ENCODE assay signal across 1 cellular context in the genomic region with DNA sequence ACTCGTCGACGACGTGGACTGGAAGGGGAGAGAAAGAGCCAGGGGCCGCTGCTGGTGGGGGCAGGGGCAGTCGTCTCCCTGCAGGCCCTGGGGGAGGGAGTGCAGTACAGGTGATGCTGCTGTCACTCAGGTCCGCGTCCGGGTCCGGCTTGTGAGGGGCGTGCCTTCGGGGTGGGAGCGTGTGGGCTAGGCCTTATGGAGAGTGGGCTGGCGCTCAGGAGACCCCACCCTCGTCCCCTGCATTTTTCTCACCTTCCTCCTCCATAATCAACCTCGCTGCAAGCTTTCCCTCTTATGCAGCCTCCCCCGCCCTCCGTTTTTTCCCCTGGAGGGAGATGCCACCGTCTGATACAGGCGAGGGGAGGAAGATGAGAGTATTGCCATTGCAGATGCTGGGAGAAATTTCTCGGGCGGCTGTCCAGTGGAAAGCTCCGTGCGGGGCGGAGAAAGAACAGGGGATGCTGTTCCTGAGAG.
A peak's percentile ranks its signal among the peaks of the same experiment; 100 is the strongest.
TF ChIP-seq lines count a peak whose summit lies in the region.

No MANE protein-coding gene starts in this region.

TF ChIP-seq in K562, 482 proteins besides CTCF, POLR2A, EP300 and RAD21 (continued from another document and continues in another):
- TF ChIP-seq, protein P1, sequence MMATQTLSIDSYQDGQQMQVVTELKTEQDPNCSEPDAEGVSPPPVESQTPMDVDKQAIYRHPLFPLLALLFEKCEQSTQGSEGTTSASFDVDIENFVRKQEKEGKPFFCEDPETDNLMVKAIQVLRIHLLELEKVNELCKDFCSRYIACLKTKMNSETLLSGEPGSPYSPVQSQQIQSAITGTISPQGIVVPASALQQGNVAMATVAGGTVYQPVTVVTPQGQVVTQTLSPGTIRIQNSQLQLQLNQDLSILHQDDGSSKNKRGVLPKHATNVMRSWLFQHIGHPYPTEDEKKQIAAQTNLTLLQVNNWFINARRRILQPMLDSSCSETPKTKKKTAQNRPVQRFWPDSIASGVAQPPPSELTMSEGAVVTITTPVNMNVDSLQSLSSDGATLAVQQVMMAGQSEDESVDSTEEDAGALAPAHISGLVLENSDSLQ (IDR thresholded peaks at IDR 0.05): peak; percentile 94
- TF ChIP-seq SMARCC2 (IDR thresholded peaks at IDR 0.05; ENCODE audit: low read depth) (0 out of 2 replicates have a peak, but pooled peaks have one; percentile 14), POLR2AphosphoS5 (IDR thresholded peaks at IDR 0.05; ENCODE audit: control insufficient read depth, insufficient read depth, low read depth, low read length) (peak; percentile 67; the same call in 1 of the 2 replicates), CCNT2 (IDR thresholded peaks at IDR 0.05; ENCODE audit: borderline replicate concordance, extremely low read depth, insufficient read length, low read depth, low read length) (peak; percentile 10), KDM1A (IDR thresholded peaks at IDR 0.05) (peak; percentile 53 to 69; a peak in 3 of 4 replicates), JUN (IDR thresholded peaks at IDR 0.05; ENCODE audit: borderline replicate concordance, low read depth, low read length) (0 out of 2 replicates have a peak, but pooled peaks have one; percentile 23), JUN (CRISPR knock-in tag; IDR thresholded peaks at IDR 0.05; ENCODE audit: borderline replicate concordance) (no peak; the same call in none of the 2 replicates), GTF3C2 (IDR thresholded peaks at IDR 0.05; ENCODE audit: borderline replicate concordance, extremely low read depth, insufficient read length) (no peak), ZC3H4 (CRISPR knock-in tag; IDR thresholded peaks at IDR 0.05; ENCODE audit: borderline replicate concordance) (no peak; the same call in 1 of the 2 replicates), KAT7 (CRISPR knock-in tag; IDR thresholded peaks at IDR 0.05; ENCODE audit: borderline replicate concordance) (peak; percentile 64; the same call in 1 of the 2 replicates), DPF2 (IDR thresholded peaks at IDR 0.05) (no peak; the same call in none of the 2 replicates), HMG20B (CRISPR knock-in tag; IDR thresholded peaks at IDR 0.05) (no peak), ZNF551 (CRISPR knock-in tag; IDR thresholded peaks at IDR 0.05) (no peak), ZFX (CRISPR knock-in tag; IDR thresholded peaks at IDR 0.05) (0 out of 2 replicates have a peak, but pooled peaks have one; percentile 54), HDAC2 (IDR thresholded peaks at IDR 0.05) (peak; percentile 85), CHD1 (IDR thresholded peaks at IDR 0.05; ENCODE audit: low read length) (peak; percentile 27), IRF2 (CRISPR knock-in tag; IDR thresholded peaks at IDR 0.05) (no peak; the same call in 1 of the 2 replicates), TBP (optimal IDR thresholded peaks at IDR 0.05; ENCODE audit: low read depth, low read length) (no peak), TFAP4 (CRISPR knock-in tag; IDR thresholded peaks at IDR 0.05; ENCODE audit: borderline replicate concordance) (peak; percentile 83), MAX (CRISPR knock-in tag; IDR thresholded peaks at IDR 0.05) (0 out of 2 replicates have a peak, but pooled peaks have one; percentile 10), E2F3 (CRISPR knock-in tag; IDR thresholded peaks at IDR 0.05) (peak; percentile 74; the same call in 1 of the 2 replicates), NUFIP1 (IDR thresholded peaks at IDR 0.05; ENCODE audit: partially characterized antibody) (no peak), AFF4 (CRISPR knock-in tag; IDR thresholded peaks at IDR 0.05) (peak; percentile 89; the same call in 1 of the 2 replicates), MAZ (CRISPR knock-in tag; conservative IDR thresholded peaks at IDR 0.05 in 1 of 2, IDR thresholded peaks at IDR 0.05 in 1 of 2) (peak; percentile 78 to 89; a peak in 3 of 4 replicates), CTBP1 (IDR thresholded peaks at IDR 0.05; ENCODE audit: borderline replicate concordance) (peak; percentile 97), KDM2B (CRISPR knock-in tag; IDR thresholded peaks at IDR 0.05) (no peak), FOXK2 (conservative IDR thresholded peaks at IDR 0.05 in 1 of 2, IDR thresholded peaks at IDR 0.05 in 1 of 2; ENCODE audit: low read depth in 2 of 2) (peak; percentile 17 to 74; a peak in 2 of 4 replicates), PML (IDR thresholded peaks at IDR 0.05; ENCODE audit: low read length) (no peak), RBM39 (optimal IDR thresholded peaks at IDR 0.05; ENCODE audit: low read depth, low read length) (peak; percentile 69), ZNF830 (CRISPR knock-in tag; IDR thresholded peaks at IDR 0.05) (0 out of 2 replicates have a peak, but pooled peaks have one; percentile 33), ETS1 (conservative IDR thresholded peaks at IDR 0.05; ENCODE audit: control insufficient read depth, low read depth, low read length) (no peak), MAFK (IDR thresholded peaks at IDR 0.05; ENCODE audit: low read length) (no peak), NELFE (IDR thresholded peaks at IDR 0.05; ENCODE audit: insufficient read depth, insufficient read length) (no peak), ZBTB1 (CRISPR knock-in tag; IDR thresholded peaks at IDR 0.05; ENCODE audit: borderline replicate concordance, low read depth) (peak; percentile 65; the same call in 1 of the 2 replicates), CEBPG (CRISPR knock-in tag; IDR thresholded peaks at IDR 0.05) (0 out of 2 replicates have a peak, but pooled peaks have one; percentile 18), CEBPG (tag; conservative IDR thresholded peaks at IDR 0.05 in 1 of 2, IDR thresholded peaks at IDR 0.05 in 1 of 2) (no peak), TEAD1 (CRISPR knock-in tag; IDR thresholded peaks at IDR 0.05) (peak in 1 of 2 experiments; percentile 36; a peak in 2 of 4 replicates), BHLHE40 (IDR thresholded peaks at IDR 0.05; ENCODE audit: low read length) (peak; percentile 29; the same call in 1 of the 2 replicates)
- TF ChIP-seq, protein P2, sequence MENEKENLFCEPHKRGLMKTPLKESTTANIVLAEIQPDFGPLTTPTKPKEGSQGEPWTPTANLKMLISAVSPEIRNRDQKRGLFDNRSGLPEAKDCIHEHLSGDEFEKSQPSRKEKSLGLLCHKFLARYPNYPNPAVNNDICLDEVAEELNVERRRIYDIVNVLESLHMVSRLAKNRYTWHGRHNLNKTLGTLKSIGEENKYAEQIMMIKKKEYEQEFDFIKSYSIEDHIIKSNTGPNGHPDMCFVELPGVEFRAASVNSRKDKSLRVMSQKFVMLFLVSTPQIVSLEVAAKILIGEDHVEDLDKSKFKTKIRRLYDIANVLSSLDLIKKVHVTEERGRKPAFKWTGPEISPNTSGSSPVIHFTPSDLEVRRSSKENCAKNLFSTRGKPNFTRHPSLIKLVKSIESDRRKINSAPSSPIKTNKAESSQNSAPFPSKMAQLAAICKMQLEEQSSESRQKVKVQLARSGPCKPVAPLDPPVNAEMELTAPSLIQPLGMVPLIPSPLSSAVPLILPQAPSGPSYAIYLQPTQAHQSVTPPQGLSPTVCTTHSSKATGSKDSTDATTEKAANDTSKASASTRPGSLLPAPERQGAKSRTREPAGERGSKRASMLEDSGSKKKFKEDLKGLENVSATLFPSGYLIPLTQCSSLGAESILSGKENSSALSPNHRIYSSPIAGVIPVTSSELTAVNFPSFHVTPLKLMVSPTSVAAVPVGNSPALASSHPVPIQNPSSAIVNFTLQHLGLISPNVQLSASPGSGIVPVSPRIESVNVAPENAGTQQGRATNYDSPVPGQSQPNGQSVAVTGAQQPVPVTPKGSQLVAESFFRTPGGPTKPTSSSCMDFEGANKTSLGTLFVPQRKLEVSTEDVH (IDR thresholded peaks at IDR 0.05; ENCODE audit: low read depth, partially characterized antibody): peak; percentile 35
- TF ChIP-seq, protein P3, sequence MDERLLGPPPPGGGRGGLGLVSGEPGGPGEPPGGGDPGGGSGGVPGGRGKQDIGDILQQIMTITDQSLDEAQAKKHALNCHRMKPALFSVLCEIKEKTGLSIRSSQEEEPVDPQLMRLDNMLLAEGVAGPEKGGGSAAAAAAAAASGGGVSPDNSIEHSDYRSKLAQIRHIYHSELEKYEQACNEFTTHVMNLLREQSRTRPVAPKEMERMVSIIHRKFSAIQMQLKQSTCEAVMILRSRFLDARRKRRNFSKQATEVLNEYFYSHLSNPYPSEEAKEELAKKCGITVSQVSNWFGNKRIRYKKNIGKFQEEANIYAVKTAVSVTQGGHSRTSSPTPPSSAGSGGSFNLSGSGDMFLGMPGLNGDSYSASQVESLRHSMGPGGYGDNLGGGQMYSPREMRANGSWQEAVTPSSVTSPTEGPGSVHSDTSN (CRISPR knock-in tag; IDR thresholded peaks at IDR 0.05; ENCODE audit: low read depth): no peak
- TF ChIP-seq, protein P3 (tag; conservative IDR thresholded peaks at IDR 0.05; ENCODE audit: low read depth): peak; percentile 29; the same call in 1 of the 2 replicates
